Comparison of ENCODE assay signal across 5 cellular contexts in genomic region chr11:87339416-87339815, GRCh38.
"Had no signal": no experiment of that assay in that cellular context is flagged by ENCODE, and none has a peak within 500 bp of the region (broad histone marks: within the 10 kb centered on the region; RNA-seq: fewer than 3 reads in every experiment).

No MANE protein-coding gene starts in this region.

- ATAC-seq: HepG2, K562 had no signal

- DNase-seq: IMR-90, KBM-7 had no signal

- H3K27ac ChIP-seq: HL-60 had no signal

- H3K4me3 ChIP-seq: K562 had no signal
